ENCODE assay signal across 17 cellular contexts in genomic region chr10:124186956-124187355, GRCh38.
"Had no signal": no experiment of that assay in that cellular context is flagged by ENCODE, and none has a peak within 500 bp of the region (broad histone marks: within the 10 kb centered on the region; RNA-seq: fewer than 3 reads in every experiment).

No MANE protein-coding gene starts in this region.

- H3K27ac ChIP-seq: coronary artery, dorsolateral prefrontal cortex, esophagus muscularis mucosa, foreskin keratinocyte, gastroesophageal sphincter, heart left ventricle, hepatocyte, left ventricle myocardium inferior, lower lobe of right lung had no signal

- H3K4me3 ChIP-seq: coronary artery, dorsolateral prefrontal cortex, esophagus muscularis mucosa, gastroesophageal sphincter, heart left ventricle, hepatocyte, left ventricle myocardium inferior, lower lobe of right lung had no signal

- H3K4me1 ChIP-seq: esophagus muscularis mucosa, gastroesophageal sphincter, lower lobe of right lung had no signal

- H3K36me3 Mint-ChIP-seq: immature natural killer cell had no signal

- H3K9me3 ChIP-seq: esophagus muscularis mucosa, gastroesophageal sphincter, lower lobe of right lung had no signal

- H3K27ac Mint-ChIP-seq: immature natural killer cell had no signal

- H3K36me3 ChIP-seq: esophagus muscularis mucosa, gastroesophageal sphincter, heart left ventricle, left ventricle myocardium inferior, lower lobe of right lung had no signal

- H3K4me1 Mint-ChIP-seq: immature natural killer cell had no signal

- H3K27me3 ChIP-seq: dorsolateral prefrontal cortex, esophagus muscularis mucosa, foreskin keratinocyte, gastroesophageal sphincter, heart left ventricle had no signal

- ATAC-seq: foreskin keratinocyte, gastroesophageal sphincter, heart left ventricle, left cardiac atrium, lower lobe of right lung had no signal

- H3K4me3 Mint-ChIP-seq: immature natural killer cell had no signal

- DNase-seq: dermis blood vessel endothelial cell; dorsolateral prefrontal cortex; effector CD4-positive, alpha-beta T cell; effector memory CD4-positive, alpha-beta T cell; foreskin keratinocyte; heart left ventricle; hypothalamus; immature natural killer cell; left cardiac atrium; left ventricle myocardium inferior; lower lobe of right lung; mesenchymal stem cell; midbrain had no signal

- H3K9me3 Mint-ChIP-seq: immature natural killer cell had no signal
